In the genomic region with DNA sequence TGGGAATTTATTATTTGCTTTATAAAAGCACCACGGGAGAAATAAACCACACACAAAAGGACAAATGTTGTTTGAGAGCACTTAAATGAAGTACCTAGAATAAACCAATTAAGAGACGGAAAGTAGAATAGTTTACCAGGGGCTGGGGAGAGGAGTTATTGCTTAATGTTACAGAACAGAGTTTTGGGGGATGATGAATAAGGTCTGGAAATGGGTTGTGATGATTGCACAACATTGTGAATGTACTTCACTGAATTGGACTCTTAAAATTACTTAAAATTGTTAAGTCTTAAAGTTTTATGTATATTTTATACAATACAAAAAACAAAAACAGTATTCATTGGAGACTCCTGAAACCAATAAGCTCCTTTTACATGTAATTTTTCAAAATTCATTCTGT, we compare ENCODE assay signal across 8 cellular contexts. TPM values are rescaled to one million over a fixed set of nuclear protein-coding genes. Genes with fewer than 3 reads are reported as not detected.
DNase-seq lines count a peak whose midpoint lies in the region; ATAC-seq and TF ChIP-seq lines count a peak whose summit lies in the region.

No MANE protein-coding gene starts in this region.

- ATAC-seq in activated T-cell treated with anti-CD3 and anti-CD28 coated beads, Interleukin-2, amount 50 U/mL, for 4 hours = no peak
- ATAC-seq in activated CD8-positive, alpha-beta T cell treated with anti-CD3 and anti-CD28 coated beads, Interleukin-2, amount 10 ng/mL, durations not matched to agents 7 days and 5 days = no peak

- no peaks in the 10 kb centered on the region for H3K9me3 Mint-ChIP-seq in activated T-cell treated with anti-CD3 and anti-CD28 coated beads, Interleukin-2, amount 50 U/mL, for 4 hours
- no peaks in the 10 kb centered on the region for H3K9me3 Mint-ChIP-seq in activated CD8-positive, alpha-beta T cell treated with anti-CD3 and anti-CD28 coated beads, Interleukin-2, amount 10 ng/mL, durations not matched to agents 7 days and 5 days (ENCODE audit: insufficient read depth)

- no peak overlapping the region for H2AFZ ChIP-seq in hepatocyte

- intact Hi-C loops in testis (cut with DNase I; ENCODE audit: low total_unique reads) = no loop called here

- H4K20me1 ChIP-seq in hepatocyte (ENCODE audit: insufficient read depth, poor library complexity, severe bottlenecking) = peaks cover 50% of the 10 kb centered on the region

- peaks cover 4% of the 10 kb centered on the region for H3K36me3 Mint-ChIP-seq in activated T-cell treated with anti-CD3 and anti-CD28 coated beads, Interleukin-2, amount 50 U/mL, for 4 hours (ENCODE audit: insufficient read depth)
- H3K36me3 Mint-ChIP-seq in activated CD8-positive, alpha-beta T cell treated with anti-CD3 and anti-CD28 coated beads, Interleukin-2, amount 10 ng/mL, durations not matched to agents 7 days and 5 days (ENCODE audit: low read depth) = peaks cover 18% of the 10 kb centered on the region

- H3K36me3 ChIP-seq in hepatocyte (replicated peaks; ENCODE audit: insufficient read depth, low read depth) (no peaks in the 10 kb centered on the region), testis (ENCODE audit: low read depth, missing control alignments) (no peaks in the 10 kb centered on the region)

- H3K27me3 Mint-ChIP-seq in activated T-cell treated with anti-CD3 and anti-CD28 coated beads, Interleukin-2, amount 50 U/mL, for 4 hours (ENCODE audit: low read depth) = no peaks in the 10 kb centered on the region
- H3K27me3 Mint-ChIP-seq in activated CD8-positive, alpha-beta T cell treated with anti-CD3 and anti-CD28 coated beads, Interleukin-2, amount 10 ng/mL, durations not matched to agents 7 days and 5 days (ENCODE audit: low read depth) = no peaks in the 10 kb centered on the region

- H3K9me3 ChIP-seq in hepatocyte (ENCODE audit: low read depth) (no peaks in the 10 kb centered on the region), testis (no peaks in the 10 kb centered on the region)

- H3K4me2 ChIP-seq in hepatocyte = peak overlapping the region; percentile 90

- DNase-seq in activated T-cell treated with anti-CD3 and anti-CD28 coated beads, Interleukin-2, amount 50 U/mL, for 4 hours = no peak
- DNase-seq in activated T-cell treated with anti-CD3 and anti-CD28 coated beads for 4 hours = no peak
- no peak for DNase-seq in activated CD8-positive, alpha-beta T cell treated with anti-CD3 and anti-CD28 coated beads, Interleukin-2, amount 10 ng/mL, durations not matched to agents 7 days and 5 days
- DNase-seq in hepatocyte (ENCODE audit: low spot score) = no peak
- DNase-seq in testis = no peak
- no peak for DNase-seq in dermis blood vessel endothelial cell
- no peak for DNase-seq in OCI-M2 (lab: John Stamatoyannopoulos, UW; ENCODE audit: unreplicated experiment)
- no peak for DNase-seq in NCI-H69 (lab: John Stamatoyannopoulos, UW)

- no peak for TF ChIP-seq POLR2A in testis (IDR thresholded peaks at IDR 0.05)

- peaks cover 25% of the 10 kb centered on the region for H3K4me1 ChIP-seq in hepatocyte (ENCODE audit: insufficient read depth)
- peaks cover 12% of the 10 kb centered on the region for H3K4me1 ChIP-seq in testis

- H3K9me2 ChIP-seq in hepatocyte (replicated peaks; ENCODE audit: insufficient read depth) = no peaks in the 10 kb centered on the region

- TF ChIP-seq CTCF in hepatocyte (IDR thresholded peaks at IDR 0.05; ENCODE audit: poor library complexity) (no peak), testis (IDR thresholded peaks at IDR 0.05) (no peak)

- WGBS in hepatocyte (ENCODE audit: low lambda C conversion rate, missing lambda C conversion rate) = 86% methylated on average over 2 of the region's 2 CpGs
- WGBS in testis, 2 donors = 42 to 52% methylated on average over 2 of the region's 2 CpGs

- POLR2A ChIA-PET in activated CD8-positive, alpha-beta T cell treated with anti-CD3 and anti-CD28 coated beads, Interleukin-2, amount 10 ng/mL, durations not matched to agents 7 days and 5 days (lab: Charles Lee) = interaction anchor here (0.6 to 2.2 kb wide), 5 partner anchors 10 to 101 kb away, joined by 3 to 14 read pairs (median 8); no protein-coding TSS in a partner anchor

- H3K27me3 ChIP-seq in hepatocyte (no peaks in the 10 kb centered on the region), testis (no peaks in the 10 kb centered on the region)

- H3K4me1 Mint-ChIP-seq in activated T-cell treated with anti-CD3 and anti-CD28 coated beads, Interleukin-2, amount 50 U/mL, for 4 hours (ENCODE audit: low read depth) = peaks cover 32% of the 10 kb centered on the region
- H3K4me1 Mint-ChIP-seq in activated CD8-positive, alpha-beta T cell treated with anti-CD3 and anti-CD28 coated beads, Interleukin-2, amount 10 ng/mL, durations not matched to agents 7 days and 5 days (ENCODE audit: low read depth) = peaks cover 42% of the 10 kb centered on the region

- peaks cover 60% of the 10 kb centered on the region for H3K79me2 ChIP-seq in hepatocyte

- H3K27ac Mint-ChIP-seq in activated CD8-positive, alpha-beta T cell treated with anti-CD3 and anti-CD28 coated beads, Interleukin-2, amount 10 ng/mL, durations not matched to agents 7 days and 5 days = peak overlapping the region; percentile 96

- H3K4me3 ChIP-seq in hepatocyte (peak overlapping the region; percentile 55), testis (peak overlapping the region in 1 of 2 donors; percentile 93)

- peak overlapping the region; percentile 97 for H3K4me3 Mint-ChIP-seq in activated T-cell treated with anti-CD3 and anti-CD28 coated beads, Interleukin-2, amount 50 U/mL, for 4 hours
- H3K4me3 Mint-ChIP-seq in activated CD8-positive, alpha-beta T cell treated with anti-CD3 and anti-CD28 coated beads, Interleukin-2, amount 10 ng/mL, durations not matched to agents 7 days and 5 days = peak overlapping the region; percentile 83

- H3K27ac ChIP-seq in hepatocyte (peak overlapping the region; percentile 95), testis (peak overlapping the region; percentile 45 to 70)

- CTCF ChIA-PET in activated CD8-positive, alpha-beta T cell treated with anti-CD3 and anti-CD28 coated beads, Interleukin-2, amount 10 ng/mL, durations not matched to agents 7 days and 5 days (lab: Charles Lee) = interaction anchor here (0.9 to 2.3 kb wide), 4 partner anchors 11 to 53 kb away, joined by 3 to 8 read pairs (median 4); partner anchors contain the start of gene ZBTB34

RNA-seq across cellular contexts. Expression of gene ZBTB43, which starts 1.5 kb away (rescaled TPM):
- total RNA-seq in activated T-cell treated with anti-CD3 and anti-CD28 coated beads, Interleukin-2, amount 50 U/mL, for 4 hours = 10 to 100 TPM; 13.8 to 18.9 (median 18.2) TPM
- total RNA-seq in activated CD8-positive, alpha-beta T cell treated with anti-CD3 and anti-CD28 coated beads, Interleukin-2, amount 10 ng/mL, durations not matched to agents 7 days and 5 days = 10 to 100 TPM; 13.6 to 19.1 TPM
- 13.7 and 16.4 TPM in 2 replicates for total RNA-seq in hepatocyte
- polyA plus RNA-seq in hepatocyte = 11.1 and 14.9 TPM in 2 replicates
- 10 to 100 TPM; 40.3 to 40.6 TPM for total RNA-seq in testis
- 32.7 TPM for polyA plus RNA-seq in testis (ENCODE audit: insufficient read depth, low read depth, low replicate concordance)
- 7.7 and 8.2 TPM in 2 replicates for total RNA-seq in dermis blood vessel endothelial cell

RNA-seq across cellular contexts. Expression of gene ZBTB34, which starts 54.1 kb away (rescaled TPM):
- 1 to 10 TPM; 4.3 to 4.9 (median 4.8) TPM for total RNA-seq in activated T-cell treated with anti-CD3 and anti-CD28 coated beads, Interleukin-2, amount 50 U/mL, for 4 hours
- 1 to 10 TPM; 7.7 to 8.1 TPM for total RNA-seq in activated CD8-positive, alpha-beta T cell treated with anti-CD3 and anti-CD28 coated beads, Interleukin-2, amount 10 ng/mL, durations not matched to agents 7 days and 5 days
- total RNA-seq in hepatocyte (21.0 and 21.3 TPM in 2 replicates), testis (10 to 100 TPM; 14.0 to 14.6 TPM), dermis blood vessel endothelial cell (10.5 and 11.6 TPM in 2 replicates)
- polyA plus RNA-seq in hepatocyte (5.3 and 6.1 TPM in 2 replicates), testis (ENCODE audit: insufficient read depth, low read depth, low replicate concordance) (6.2 TPM)
